In the genomic region with DNA sequence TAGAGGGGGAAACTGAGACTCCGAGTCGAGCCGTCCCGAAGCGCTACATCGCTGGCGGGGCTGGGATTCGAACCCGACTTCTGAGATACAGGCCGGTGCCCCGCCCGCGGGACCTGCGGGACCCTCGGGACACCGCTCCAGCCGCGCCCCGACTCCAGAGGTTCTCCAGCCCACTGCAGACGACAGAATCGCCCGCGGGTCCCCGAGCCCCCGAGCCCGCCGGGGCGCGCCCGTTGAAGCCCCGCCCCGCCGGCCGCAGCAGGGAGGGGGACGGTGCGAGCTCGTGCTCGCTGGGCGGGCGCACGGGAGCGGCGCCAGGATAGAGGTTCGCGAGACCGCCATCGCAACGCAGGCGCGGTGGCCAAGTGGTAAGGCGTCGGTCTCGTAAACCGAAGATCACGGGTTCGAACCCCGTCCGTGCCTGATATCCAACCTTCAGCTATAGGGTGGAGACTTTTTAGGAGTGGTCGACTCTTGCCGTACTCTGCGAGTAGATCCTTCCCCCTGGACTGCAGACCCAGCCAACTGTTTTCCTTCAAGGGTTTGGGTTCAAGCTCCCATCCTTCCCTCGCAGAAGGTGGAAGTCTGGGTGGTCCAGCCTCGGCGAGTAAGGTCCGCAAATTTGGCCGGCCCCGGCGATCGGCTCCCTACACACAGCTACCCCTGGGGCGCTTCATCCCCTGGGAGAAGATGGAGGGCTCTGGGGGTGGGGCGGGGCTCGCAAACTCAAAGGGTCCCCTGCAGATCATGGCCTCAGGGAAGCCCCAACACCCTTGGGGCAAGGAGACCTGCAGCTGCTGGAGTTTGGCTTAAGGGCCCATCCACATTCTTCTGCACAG, we compare ENCODE assay signal across 1 cellular context.
TF ChIP-seq lines count a peak whose summit lies in the region.

No MANE protein-coding gene starts in this region.

TF ChIP-seq in K562, 482 proteins besides CTCF, POLR2A, EP300 and RAD21 (continued from another document and continues in another):
- no peak for TF ChIP-seq GTF2B (IDR thresholded peaks at IDR 0.05; ENCODE audit: extremely low read depth, insufficient read length)
- peak; percentile 99 for TF ChIP-seq POLR2H (tag; IDR thresholded peaks at IDR 0.05; ENCODE audit: low read depth)
- no peak for TF ChIP-seq ZBTB11 (CRISPR knock-in tag; IDR thresholded peaks at IDR 0.05)
- no peak for TF ChIP-seq HNRNPUL1 (IDR thresholded peaks at IDR 0.05; ENCODE audit: low read length)
- TF ChIP-seq, protein P1, sequence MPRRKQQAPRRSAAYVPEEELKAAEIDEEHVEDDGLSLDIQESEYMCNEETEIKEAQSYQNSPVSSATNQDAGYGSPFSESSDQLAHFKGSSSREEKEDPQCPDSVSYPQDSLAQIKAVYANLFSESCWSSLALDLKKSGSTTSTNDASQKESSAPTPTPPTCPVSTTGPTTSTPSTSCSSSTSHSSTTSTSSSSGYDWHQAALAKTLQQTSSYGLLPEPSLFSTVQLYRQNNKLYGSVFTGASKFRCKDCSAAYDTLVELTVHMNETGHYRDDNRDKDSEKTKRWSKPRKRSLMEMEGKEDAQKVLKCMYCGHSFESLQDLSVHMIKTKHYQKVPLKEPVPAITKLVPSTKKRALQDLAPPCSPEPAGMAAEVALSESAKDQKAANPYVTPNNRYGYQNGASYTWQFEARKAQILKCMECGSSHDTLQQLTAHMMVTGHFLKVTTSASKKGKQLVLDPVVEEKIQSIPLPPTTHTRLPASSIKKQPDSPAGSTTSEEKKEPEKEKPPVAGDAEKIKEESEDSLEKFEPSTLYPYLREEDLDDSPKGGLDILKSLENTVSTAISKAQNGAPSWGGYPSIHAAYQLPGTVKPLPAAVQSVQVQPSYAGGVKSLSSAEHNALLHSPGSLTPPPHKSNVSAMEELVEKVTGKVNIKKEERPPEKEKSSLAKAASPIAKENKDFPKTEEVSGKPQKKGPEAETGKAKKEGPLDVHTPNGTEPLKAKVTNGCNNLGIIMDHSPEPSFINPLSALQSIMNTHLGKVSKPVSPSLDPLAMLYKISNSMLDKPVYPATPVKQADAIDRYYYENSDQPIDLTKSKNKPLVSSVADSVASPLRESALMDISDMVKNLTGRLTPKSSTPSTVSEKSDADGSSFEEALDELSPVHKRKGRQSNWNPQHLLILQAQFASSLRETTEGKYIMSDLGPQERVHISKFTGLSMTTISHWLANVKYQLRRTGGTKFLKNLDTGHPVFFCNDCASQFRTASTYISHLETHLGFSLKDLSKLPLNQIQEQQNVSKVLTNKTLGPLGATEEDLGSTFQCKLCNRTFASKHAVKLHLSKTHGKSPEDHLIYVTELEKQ (CRISPR knock-in tag; IDR thresholded peaks at IDR 0.05) = no peak
- TF ChIP-seq, protein P2, sequence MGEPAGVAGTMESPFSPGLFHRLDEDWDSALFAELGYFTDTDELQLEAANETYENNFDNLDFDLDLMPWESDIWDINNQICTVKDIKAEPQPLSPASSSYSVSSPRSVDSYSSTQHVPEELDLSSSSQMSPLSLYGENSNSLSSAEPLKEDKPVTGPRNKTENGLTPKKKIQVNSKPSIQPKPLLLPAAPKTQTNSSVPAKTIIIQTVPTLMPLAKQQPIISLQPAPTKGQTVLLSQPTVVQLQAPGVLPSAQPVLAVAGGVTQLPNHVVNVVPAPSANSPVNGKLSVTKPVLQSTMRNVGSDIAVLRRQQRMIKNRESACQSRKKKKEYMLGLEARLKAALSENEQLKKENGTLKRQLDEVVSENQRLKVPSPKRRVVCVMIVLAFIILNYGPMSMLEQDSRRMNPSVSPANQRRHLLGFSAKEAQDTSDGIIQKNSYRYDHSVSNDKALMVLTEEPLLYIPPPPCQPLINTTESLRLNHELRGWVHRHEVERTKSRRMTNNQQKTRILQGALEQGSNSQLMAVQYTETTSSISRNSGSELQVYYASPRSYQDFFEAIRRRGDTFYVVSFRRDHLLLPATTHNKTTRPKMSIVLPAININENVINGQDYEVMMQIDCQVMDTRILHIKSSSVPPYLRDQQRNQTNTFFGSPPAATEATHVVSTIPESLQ (CRISPR knock-in tag; IDR thresholded peaks at IDR 0.05) = no peak
- TF ChIP-seq PPARD (CRISPR knock-in tag; IDR thresholded peaks at IDR 0.05) = no peak
- no peak for TF ChIP-seq ZNF57 (CRISPR knock-in tag; IDR thresholded peaks at IDR 0.05)
- no peak for TF ChIP-seq NCOA6 (IDR thresholded peaks at IDR 0.05)
- no peak for TF ChIP-seq FOXK1 (CRISPR knock-in tag; IDR thresholded peaks at IDR 0.05; ENCODE audit: borderline replicate concordance)
- TF ChIP-seq, protein P3, sequence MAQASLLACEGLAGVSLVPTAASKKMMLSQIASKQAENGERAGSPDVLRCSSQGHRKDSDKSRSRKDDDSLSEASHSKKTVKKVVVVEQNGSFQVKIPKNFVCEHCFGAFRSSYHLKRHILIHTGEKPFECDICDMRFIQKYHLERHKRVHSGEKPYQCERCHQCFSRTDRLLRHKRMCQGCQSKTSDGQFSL (CRISPR knock-in tag; IDR thresholded peaks at IDR 0.05) = 0 out of 2 replicates have a peak, but pooled peaks have one; percentile 51
- TF ChIP-seq, protein P3 (tag; IDR thresholded peaks at IDR 0.05) = no peak
- TF ChIP-seq ZNF41 (CRISPR knock-in tag; conservative IDR thresholded peaks at IDR 0.05) = no peak
- no peak for TF ChIP-seq CLOCK (CRISPR knock-in tag; IDR thresholded peaks at IDR 0.05; ENCODE audit: borderline replicate concordance)
- TF ChIP-seq ZNF274 (IDR thresholded peaks at IDR 0.05; ENCODE audit: borderline replicate concordance, low read depth, low read length) = no peak
- TF ChIP-seq MAFG (tag; conservative IDR thresholded peaks at IDR 0.05) = no peak
- no peak for TF ChIP-seq ESRRB (CRISPR knock-in tag; IDR thresholded peaks at IDR 0.05; ENCODE audit: borderline replicate concordance)
- TF ChIP-seq KLF16 (IDR thresholded peaks at IDR 0.05) = no peak
- TF ChIP-seq NR0B1 (IDR thresholded peaks at IDR 0.05; ENCODE audit: partially characterized antibody) = no peak
- TF ChIP-seq ZNF551 (CRISPR knock-in tag; IDR thresholded peaks at IDR 0.05) = no peak
- no peak for TF ChIP-seq PCBP1 (IDR thresholded peaks at IDR 0.05; ENCODE audit: low read depth, low read length, poor library complexity, severe bottlenecking)
- TF ChIP-seq NR4A1 (CRISPR knock-in tag; IDR thresholded peaks at IDR 0.05) = no peak
- TF ChIP-seq NR4A1 (tag; IDR thresholded peaks at IDR 0.05) = peak; percentile 38; the same call in 1 of the 2 replicates
- TF ChIP-seq ZNF253 (CRISPR knock-in tag; conservative IDR thresholded peaks at IDR 0.05) = no peak
- no peak for TF ChIP-seq TAF7 (tag; IDR thresholded peaks at IDR 0.05)
- TF ChIP-seq, protein P4, sequence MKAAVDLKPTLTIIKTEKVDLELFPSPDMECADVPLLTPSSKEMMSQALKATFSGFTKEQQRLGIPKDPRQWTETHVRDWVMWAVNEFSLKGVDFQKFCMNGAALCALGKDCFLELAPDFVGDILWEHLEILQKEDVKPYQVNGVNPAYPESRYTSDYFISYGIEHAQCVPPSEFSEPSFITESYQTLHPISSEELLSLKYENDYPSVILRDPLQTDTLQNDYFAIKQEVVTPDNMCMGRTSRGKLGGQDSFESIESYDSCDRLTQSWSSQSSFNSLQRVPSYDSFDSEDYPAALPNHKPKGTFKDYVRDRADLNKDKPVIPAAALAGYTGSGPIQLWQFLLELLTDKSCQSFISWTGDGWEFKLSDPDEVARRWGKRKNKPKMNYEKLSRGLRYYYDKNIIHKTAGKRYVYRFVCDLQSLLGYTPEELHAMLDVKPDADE (conservative IDR thresholded peaks at IDR 0.05; ENCODE audit: control insufficient read depth, low read depth, low read length) = peak; percentile 95
- TF ChIP-seq ZNF165 (CRISPR knock-in tag; IDR thresholded peaks at IDR 0.05; ENCODE audit: borderline replicate concordance) = no peak
- no peak for TF ChIP-seq ZNF699 (CRISPR knock-in tag; IDR thresholded peaks at IDR 0.05; ENCODE audit: insufficient replicate concordance)
- TF ChIP-seq CBX3 (IDR thresholded peaks at IDR 0.05; ENCODE audit: borderline replicate concordance in 1 of 2, low read length in 2 of 2) = peak in 1 of 2 experiments; percentile 41; a peak in 1 of 3 replicates
- no peak for TF ChIP-seq ZZZ3 (IDR thresholded peaks at IDR 0.05)
- no peak for TF ChIP-seq ZNF311 (CRISPR knock-in tag; IDR thresholded peaks at IDR 0.05)
- 0 out of 2 replicates have a peak, but pooled peaks have one; percentile 0 for TF ChIP-seq SMARCA5 (IDR thresholded peaks at IDR 0.05)
- TF ChIP-seq CREBBP (IDR thresholded peaks at IDR 0.05; ENCODE audit: low read depth, low read length) = no peak
- TF ChIP-seq, protein P5, sequence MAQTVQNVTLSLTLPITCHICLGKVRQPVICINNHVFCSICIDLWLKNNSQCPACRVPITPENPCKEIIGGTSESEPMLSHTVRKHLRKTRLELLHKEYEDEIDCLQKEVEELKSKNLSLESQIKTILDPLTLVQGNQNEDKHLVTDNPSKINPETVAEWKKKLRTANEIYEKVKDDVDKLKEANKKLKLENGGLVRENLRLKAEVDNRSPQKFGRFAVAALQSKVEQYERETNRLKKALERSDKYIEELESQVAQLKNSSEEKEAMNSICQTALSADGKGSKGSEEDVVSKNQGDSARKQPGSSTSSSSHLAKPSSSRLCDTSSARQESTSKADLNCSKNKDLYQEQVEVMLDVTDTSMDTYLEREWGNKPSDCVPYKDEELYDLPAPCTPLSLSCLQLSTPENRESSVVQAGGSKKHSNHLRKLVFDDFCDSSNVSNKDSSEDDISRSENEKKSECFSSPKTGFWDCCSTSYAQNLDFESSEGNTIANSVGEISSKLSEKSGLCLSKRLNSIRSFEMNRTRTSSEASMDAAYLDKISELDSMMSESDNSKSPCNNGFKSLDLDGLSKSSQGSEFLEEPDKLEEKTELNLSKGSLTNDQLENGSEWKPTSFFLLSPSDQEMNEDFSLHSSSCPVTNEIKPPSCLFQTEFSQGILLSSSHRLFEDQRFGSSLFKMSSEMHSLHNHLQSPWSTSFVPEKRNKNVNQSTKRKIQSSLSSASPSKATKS (CRISPR knock-in tag; IDR thresholded peaks at IDR 0.05) = no peak
- no peak for TF ChIP-seq THAP7 (CRISPR knock-in tag; IDR thresholded peaks at IDR 0.05)
- no peak for TF ChIP-seq PHB (CRISPR knock-in tag; IDR thresholded peaks at IDR 0.05)
